8 cellular contexts compared by ENCODE assay signal in the genomic region with DNA sequence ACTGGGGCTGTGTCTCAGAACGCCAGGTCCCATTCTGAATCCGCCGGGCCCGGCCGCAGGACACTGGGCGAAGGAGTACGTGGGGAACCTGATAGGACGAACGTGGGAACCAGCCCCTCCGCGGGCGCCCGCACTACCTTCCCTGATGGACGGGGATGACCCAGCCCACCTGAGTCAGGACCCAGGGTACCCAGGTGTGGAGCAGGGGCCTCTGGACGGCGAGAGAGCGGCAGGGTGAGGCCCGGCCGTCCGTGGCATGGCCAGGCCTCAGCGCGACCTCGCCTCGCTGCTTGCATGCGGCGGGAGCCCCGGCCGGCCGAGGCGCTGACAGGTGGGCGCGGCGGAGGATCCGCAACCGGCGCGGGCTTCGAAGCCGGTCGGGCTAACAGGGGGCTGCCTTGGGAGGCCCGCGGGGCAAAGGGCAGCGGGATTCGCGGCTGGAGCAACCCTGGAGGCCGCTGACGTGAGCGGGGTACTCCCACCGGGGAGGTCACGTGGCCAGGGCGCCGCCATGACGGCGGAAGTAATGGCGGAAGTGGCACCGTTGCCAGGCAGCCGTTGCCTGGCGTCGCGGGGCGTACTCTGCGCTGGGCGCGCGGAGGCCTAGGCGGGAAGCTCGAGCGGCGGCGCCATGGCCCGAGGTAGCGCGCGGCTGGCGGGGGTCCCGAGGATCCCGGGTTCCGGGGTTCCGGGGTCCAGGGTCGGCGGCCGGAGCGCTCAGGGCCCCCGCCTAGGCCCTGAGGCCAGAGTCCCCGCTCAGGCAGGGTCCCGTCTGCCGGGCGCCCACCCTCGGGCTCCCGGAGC. TPM values are rescaled to one million over a fixed set of nuclear protein-coding genes. Genes with fewer than 3 reads are reported as not detected.
DNase-seq lines count a peak whose midpoint lies in the region; ATAC-seq and TF ChIP-seq lines count a peak whose summit lies in the region.

A gene (plus strand): TSS at position 580 of the 804 bp plus-strand sequence. CDS start 52 bp downstream, at position 632.

- H3K27me3 ChIP-seq in Panc1 (ENCODE audit: control insufficient read depth, insufficient read depth, low read length) (no peaks in the 10 kb centered on the region), esophagus (ENCODE audit: control insufficient read depth in 1 of 2, insufficient read depth in 2 of 2, low read length in 2 of 2) (no peaks in the 10 kb centered on the region), mucosa of stomach (ENCODE audit: control insufficient read depth, insufficient read depth, low read length) (no peaks in the 10 kb centered on the region)

- H3K4me3 Mint-ChIP-seq in activated T-cell treated with anti-CD3 and anti-CD28 coated beads, Interleukin-2, amount 50 U/mL, for 24 hours = peak within 1 kb of the TSS; percentile 87

- POLR2A ChIA-PET in Panc1 (lab: Charles Lee) = interaction anchor here (0.6 to 0.9 kb wide), 2 partner anchors 11 to 245 kb away, joined by 3 to 4 read pairs; no protein-coding TSS in a partner anchor

- whole genome bisulfite sequencing in esophagus, 2 donors = 1% methylated on average over 72 to 90 of the region's 90 CpGs

- DNase-seq in DMS153 treated with DMSO at 0.1 percent for 48 hours (lab: John Stamatoyannopoulos, UW; ENCODE audit: unreplicated experiment) (peak; percentile 75), KG1 (lab: John Stamatoyannopoulos, UW) (peak; percentile 84), Panc1 (ENCODE audit: low read depth, low spot score) (no peak)
- peak; percentile 95 for DNase-seq in activated T-cell treated with anti-CD3 and anti-CD28 coated beads, Interleukin-2, amount 50 U/mL, for 24 hours
- peak; percentile 86 to 87 for DNase-seq in stimulated activated CD8-positive, alpha-beta memory T cell treated with anti-CD3 and anti-CD28 coated beads, Interleukin-4, amount 100 ng/mL, for 4 hours (ENCODE audit: low read depth in 2 of 2, low spot score in 1 of 2)

- no peaks in the 10 kb centered on the region for H3K9me3 Mint-ChIP-seq in activated T-cell treated with anti-CD3 and anti-CD28 coated beads, Interleukin-2, amount 50 U/mL, for 24 hours

- H3K36me3 ChIP-seq in Panc1 (ENCODE audit: control insufficient read depth, insufficient read depth, low read length) (no peaks in the 10 kb centered on the region), esophagus (ENCODE audit: control insufficient read depth in 2 of 2, insufficient read depth in 2 of 2, low read length in 1 of 2) (peaks cover 0 to 5% of the 10 kb centered on the region in 2 donors), mucosa of stomach (ENCODE audit: control insufficient read depth, insufficient read depth, low read length) (no peaks in the 10 kb centered on the region)

- H3K4me1 Mint-ChIP-seq in activated T-cell treated with anti-CD3 and anti-CD28 coated beads, Interleukin-2, amount 50 U/mL, for 24 hours (ENCODE audit: low read depth) = peaks cover 27% of the 10 kb centered on the region

- ATAC-seq in GM21737 (IDR thresholded peaks at IDR 0.05; ENCODE audit: unreplicated experiment) (peak; percentile 68), Panc1 (peak; percentile 77)

- H3K36me3 Mint-ChIP-seq in activated T-cell treated with anti-CD3 and anti-CD28 coated beads, Interleukin-2, amount 50 U/mL, for 24 hours (ENCODE audit: low read depth) = peaks cover 61% of the 10 kb centered on the region

- peaks cover 36% of the 10 kb centered on the region for H3K4me1 ChIP-seq in Panc1 (ENCODE audit: control insufficient read depth, insufficient read depth, low read length)
- H3K4me1 ChIP-seq in esophagus (ENCODE audit: control insufficient read depth in 2 of 2, insufficient read depth in 2 of 2, low read length in 1 of 2) = peaks cover 15 to 19% of the 10 kb centered on the region in 2 donors
- peaks cover 54% of the 10 kb centered on the region for H3K4me1 ChIP-seq in mucosa of stomach (ENCODE audit: control insufficient read depth, insufficient read depth, low read length)

- BruUV-seq in Panc1 (replicated peaks; lab: Mats Ljungman, UMichigan) = TSS peak; percentile 69

- CTCF ChIA-PET in Panc1 (lab: Charles Lee) = no interaction called here

- in situ Hi-C loops in Panc1 (cut with HindIII; ENCODE audit: low pct_unique_long_range_greater_than_20kb, low sequenced_read_pairs) = no loop called here

- intact Hi-C loops in Panc1 (cut with micrococcal nuclease; ENCODE audit: unreplicated experiment) = no loop called here

- H3K9ac ChIP-seq in mucosa of stomach (ENCODE audit: low read length) = peak within 1 kb of the TSS; percentile 81

- peak within 1 kb of the TSS; percentile 78 for H3K27ac ChIP-seq in Panc1 (ENCODE audit: low read length)
- peak within 1 kb of the TSS; percentile 87 to 90 for H3K27ac ChIP-seq in esophagus (ENCODE audit: low read depth in 2 of 2, low read length in 1 of 2)

- no peaks in the 10 kb centered on the region for H3K9me3 ChIP-seq in Panc1 (ENCODE audit: control insufficient read depth, insufficient read depth, low read depth, low read length)
- H3K9me3 ChIP-seq in esophagus (ENCODE audit: control insufficient read depth in 2 of 2, insufficient read depth in 1 of 2, low read depth in 1 of 2, low read length in 1 of 2) = no peaks in the 10 kb centered on the region
- H3K9me3 ChIP-seq in mucosa of stomach (ENCODE audit: control insufficient read depth, low read length) = no peaks in the 10 kb centered on the region

- peak within 1 kb of the TSS; percentile 56 for H3K4me3 ChIP-seq in Panc1 (ENCODE audit: low read depth in 2 of 2, low read length in 2 of 2)
- peak within 1 kb of the TSS; percentile 62 to 83 for H3K4me3 ChIP-seq in esophagus (ENCODE audit: low read depth in 1 of 2, low read length in 2 of 2)
- peak within 1 kb of the TSS; percentile 71 for H3K4me3 ChIP-seq in mucosa of stomach (ENCODE audit: low read length)

- H3K27me3 Mint-ChIP-seq in activated T-cell treated with anti-CD3 and anti-CD28 coated beads, Interleukin-2, amount 50 U/mL, for 24 hours = no peaks in the 10 kb centered on the region

- peak within 1 kb of the TSS; percentile 89 for H3K27ac Mint-ChIP-seq in activated T-cell treated with anti-CD3 and anti-CD28 coated beads, Interleukin-2, amount 50 U/mL, for 24 hours

- TF ChIP-seq CTCF in Panc1 (IDR thresholded peaks at IDR 0.05) = no peak

RNA-seq across cellular contexts. Expression of the gene that starts here (rescaled TPM):
- 58.9 TPM for total RNA-seq in Panc1 (2021; ENCODE audit: unreplicated experiment)
- polyA plus RNA-seq in Panc1 (2012; ENCODE audit: insufficient read length) = 63.1 TPM
- polyA plus RNA-seq in esophagus = 10 to 100 TPM; 19.5 to 45.3 TPM
